In genomic region chr3:73026111-73026510, GRCh38 we compare ENCODE assay signal across 16 cellular contexts. TPM values are rescaled to one million over a fixed set of nuclear protein-coding genes. Genes with fewer than 3 reads are reported as not detected.
DNase-seq lines count a peak whose midpoint lies in the region; ATAC-seq and TF ChIP-seq lines count a peak whose summit lies in the region.
"Had no signal": no experiment of that assay in that cellular context is flagged by ENCODE, and none has a peak within 500 bp of the region (broad histone marks: within the 10 kb centered on the region; RNA-seq: fewer than 3 reads in every experiment).

No MANE protein-coding gene starts in this region.

- ATAC-seq in left cardiac atrium (no peak), HG02642 (IDR thresholded peaks at IDR 0.05; ENCODE audit: poor library complexity, unreplicated experiment) (no peak)
- ATAC-seq: CD8-positive, alpha-beta T cell; Right ventricle myocardium inferior had no signal

- H3K4me3 Mint-ChIP-seq in HFFc6 (no peak overlapping the region), chondrocyte (ENCODE audit: unreplicated experiment) (no peak overlapping the region), type B pancreatic cell (no peak overlapping the region)
- H3K4me3 Mint-ChIP-seq: B cell; CD8-positive, alpha-beta T cell had no signal

- DNase-seq in HFFc6 (no peak), chondrocyte (ENCODE audit: low spot score) (no peak), medulla oblongata (ENCODE audit: extremely low spot score) (peak; percentile 52), superior temporal gyrus (ENCODE audit: extremely low spot score) (peak; percentile 74), mesenteric fat pad (ENCODE audit: low spot score) (no peak), left cardiac atrium (no peak), type B pancreatic cell (ENCODE audit: extremely low spot score, unreplicated experiment) (no peak)
- DNase-seq: CD8-positive, alpha-beta T cell; NCI-H1092; NCI-H146; NCI-H2081 treated with DMSO at 0.1 percent for 48 hours; NCI-H510A treated with DMSO at 0.1 percent for 48 hours; Peyer's patch had no signal

- H3K27me3 Mint-ChIP-seq in HFFc6 (ENCODE audit: insufficient read depth) (no peaks in the 10 kb centered on the region; the same call in 1 of the 2 replicates), chondrocyte (ENCODE audit: low read depth) (no peaks in the 10 kb centered on the region), type B pancreatic cell (no peaks in the 10 kb centered on the region)
- H3K27me3 Mint-ChIP-seq: B cell had no signal

- TF ChIP-seq CTCF in HFFc6 (IDR thresholded peaks at IDR 0.05) (no peak), chondrocyte (IDR thresholded peaks at IDR 0.05) (no peak), type B pancreatic cell (conservative IDR thresholded peaks at IDR 0.05) (no peak)

- H3K27ac Mint-ChIP-seq in HFFc6: peak overlapping the region; percentile 39; the same call in 1 of the 2 replicates
- peak overlapping the region; percentile 43 for H3K27ac Mint-ChIP-seq in chondrocyte (ENCODE audit: unreplicated experiment)
- H3K27ac Mint-ChIP-seq in type B pancreatic cell: no peak overlapping the region
- H3K27ac Mint-ChIP-seq: B cell had no signal

- H3K36me3 Mint-ChIP-seq in HFFc6 (ENCODE audit: low read depth) (peaks cover 5% of the 10 kb centered on the region), chondrocyte (ENCODE audit: low read depth) (no peaks in the 10 kb centered on the region), type B pancreatic cell (peaks cover 14% of the 10 kb centered on the region)

- H3K4me1 Mint-ChIP-seq in HFFc6 (ENCODE audit: low read depth): peaks cover 56% of the 10 kb centered on the region
- H3K4me1 Mint-ChIP-seq in chondrocyte (ENCODE audit: low read depth): peaks cover 69% of the 10 kb centered on the region
- peaks cover 31% of the 10 kb centered on the region for H3K4me1 Mint-ChIP-seq in type B pancreatic cell (ENCODE audit: unreplicated experiment)

- H3K9me3 Mint-ChIP-seq in HFFc6 (no peaks in the 10 kb centered on the region), chondrocyte (ENCODE audit: low read depth) (no peaks in the 10 kb centered on the region), type B pancreatic cell (peaks cover 4% of the 10 kb centered on the region)
- H3K9me3 Mint-ChIP-seq: CD8-positive, alpha-beta T cell had no signal

- intact Hi-C loops in left cardiac atrium (cut with DNase I): no loop called here

RNA-seq across cellular contexts. Expression of gene PPP4R2, which starts 29.5 kb away (rescaled TPM):
- 10 to 100 TPM; 72.4 to 84.3 (median 79.4) TPM for total RNA-seq in HFFc6 (2021; fragmentation: NEBNext Ultra II Directional; extraction: Animal tissue kit (Norgen Biotek cat#: 25700))
- total RNA-seq in chondrocyte: 63.5 to 78.4 TPM (median 70.0 TPM) in 3 replicates
- total RNA-seq in mesenteric fat pad: 82.1 TPM
- total RNA-seq in left cardiac atrium: 10 to 100 TPM; 48.1 to 65.3 TPM
- total RNA-seq in type B pancreatic cell (ENCODE audit: low replicate concordance): 86.5 and 100 TPM in 2 replicates

RNA-seq across cellular contexts. Expression of gene EBLN2, which starts 35.3 kb away (rescaled TPM):
- total RNA-seq in HFFc6 (2021; fragmentation: NEBNext Ultra II Directional; extraction: Animal tissue kit (Norgen Biotek cat#: 25700)): 1 to 10 TPM; 1.5 to 1.9 (median 1.7) TPM
- total RNA-seq in chondrocyte (2.5 to 4.7 TPM (median 3.3 TPM) in 3 replicates), mesenteric fat pad (5.0 TPM), left cardiac atrium (1 to 10 TPM; 1.5 to 1.6 TPM), type B pancreatic cell (ENCODE audit: low replicate concordance) (6.3 and 6.4 TPM in 2 replicates)

Comparison
In these comparisons a context has a peak if more than half of its experiments do, and no peak if none do; other contexts are left out.
1. DNase-seq: peak in medulla oblongata (single experiment) and superior temporal gyrus (single experiment); none in HFFc6 (single experiment), chondrocyte (single experiment), mesenteric fat pad (single experiment), left cardiac atrium (single experiment) and type B pancreatic cell (single experiment).